ENCODE assay signal across 8 cellular contexts in the genomic region with DNA sequence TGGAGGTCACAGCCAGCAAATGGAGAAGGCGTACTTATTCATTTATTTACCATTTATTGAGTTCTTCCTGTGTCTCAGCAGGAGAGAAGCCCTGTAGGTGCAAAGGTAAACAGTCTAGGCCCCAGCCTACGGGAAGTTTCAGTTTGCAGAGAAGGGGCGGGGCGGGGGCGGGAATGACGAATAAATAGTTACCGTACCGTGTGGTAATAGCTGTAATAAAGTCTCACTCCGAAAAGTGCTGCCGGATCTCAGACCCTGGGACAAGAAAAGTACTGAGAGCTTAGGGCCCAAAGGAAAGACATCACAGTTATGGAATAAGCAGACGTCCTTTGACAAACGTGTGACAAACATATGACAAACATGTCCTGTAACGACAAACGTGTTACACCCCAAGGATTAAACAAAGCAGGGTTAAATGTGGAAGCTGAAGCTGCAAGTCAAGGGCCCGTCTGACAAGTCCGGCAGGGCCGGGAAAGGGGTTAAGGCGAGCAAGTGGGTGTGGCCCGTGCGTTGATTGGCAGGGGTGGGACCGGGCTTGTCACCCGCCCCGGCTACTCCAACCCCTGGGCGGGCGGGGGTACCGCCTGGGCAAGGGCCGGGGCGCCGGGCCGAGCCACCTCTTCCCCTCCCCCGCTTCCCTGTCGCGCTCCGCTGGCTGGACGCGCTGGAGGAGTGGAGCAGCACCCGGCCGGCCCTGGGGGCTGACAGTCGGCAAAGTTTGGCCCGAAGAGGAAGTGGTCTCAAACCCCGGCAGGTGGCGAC. TPM values are rescaled to one million over a fixed set of nuclear protein-coding genes. Genes with fewer than 3 reads are reported as not detected.
DNase-seq lines count a peak whose midpoint lies in the region; ATAC-seq and TF ChIP-seq lines count a peak whose summit lies in the region.

A gene with protein sequence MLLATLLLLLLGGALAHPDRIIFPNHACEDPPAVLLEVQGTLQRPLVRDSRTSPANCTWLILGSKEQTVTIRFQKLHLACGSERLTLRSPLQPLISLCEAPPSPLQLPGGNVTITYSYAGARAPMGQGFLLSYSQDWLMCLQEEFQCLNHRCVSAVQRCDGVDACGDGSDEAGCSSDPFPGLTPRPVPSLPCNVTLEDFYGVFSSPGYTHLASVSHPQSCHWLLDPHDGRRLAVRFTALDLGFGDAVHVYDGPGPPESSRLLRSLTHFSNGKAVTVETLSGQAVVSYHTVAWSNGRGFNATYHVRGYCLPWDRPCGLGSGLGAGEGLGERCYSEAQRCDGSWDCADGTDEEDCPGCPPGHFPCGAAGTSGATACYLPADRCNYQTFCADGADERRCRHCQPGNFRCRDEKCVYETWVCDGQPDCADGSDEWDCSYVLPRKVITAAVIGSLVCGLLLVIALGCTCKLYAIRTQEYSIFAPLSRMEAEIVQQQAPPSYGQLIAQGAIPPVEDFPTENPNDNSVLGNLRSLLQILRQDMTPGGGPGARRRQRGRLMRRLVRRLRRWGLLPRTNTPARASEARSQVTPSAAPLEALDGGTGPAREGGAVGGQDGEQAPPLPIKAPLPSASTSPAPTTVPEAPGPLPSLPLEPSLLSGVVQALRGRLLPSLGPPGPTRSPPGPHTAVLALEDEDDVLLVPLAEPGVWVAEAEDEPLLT (plus strand): TSS at position 541 of the 762 bp plus-strand sequence. CDS start 564 bp downstream, outside the sequence.

- dilution Hi-C loops in mammary epithelial cell (cut with HindIII; ENCODE audit: low sequenced_read_pairs): no loop called here

- in situ Hi-C loops in mammary epithelial cell (cut with MboI; ENCODE audit: low sequenced_read_pairs in 2 of 2): loop anchor here in 1 of 2 donors (25.0 kb wide), 2 partner anchors 209 to 309 kb away; no protein-coding TSS in a partner anchor

- CTCF ChIA-PET in mammary epithelial cell (lab: Charles Lee; ENCODE audit: low non-redundant PET): interaction anchor here (0.6 to 0.9 kb wide), 6 partner anchors 15 to 453 kb away, joined by 3 to 4 read pairs (median 4); no protein-coding TSS in a partner anchor

- H3K4me3 ChIP-seq in mammary epithelial cell (replicated peaks in 1 of 3; ENCODE audit: insufficient read depth in 1 of 3, low read depth in 2 of 3, low read length in 3 of 3): peak within 1 kb of the TSS; percentile 85 to 90 (median 87)

- BruUV-seq in mammary epithelial cell (replicated peaks; lab: Mats Ljungman, UMichigan): no TSS peak

- peaks cover 12% of the 10 kb centered on the region for H3K4me1 ChIP-seq in mammary epithelial cell (ENCODE audit: insufficient read depth, low read length)

- peak within 1 kb of the TSS; percentile 85 for H2AFZ ChIP-seq in mammary epithelial cell (ENCODE audit: low read depth, low read length)

- H3K27ac ChIP-seq in VCaP: peak within 1 kb of the TSS; percentile 95
- H3K27ac ChIP-seq in mammary epithelial cell (ENCODE audit: insufficient read depth, low read depth, low read length): peak within 1 kb of the TSS; percentile 85

- no peaks in the 10 kb centered on the region for H3K27me3 ChIP-seq in mammary epithelial cell (ENCODE audit: insufficient read depth, low read length)

- H3K79me2 ChIP-seq in mammary epithelial cell (ENCODE audit: insufficient read depth, low read length): peaks cover 33% of the 10 kb centered on the region

- ATAC-seq in GM18520 (IDR thresholded peaks at IDR 0.05; ENCODE audit: unreplicated experiment) (peak; percentile 72), HG03060 (IDR thresholded peaks at IDR 0.05; ENCODE audit: low read depth, unreplicated experiment) (peak; percentile 75)

- intact Hi-C loops in mammary epithelial cell (cut with micrococcal nuclease): loop anchor here (1.0 to 5.0 kb wide), 4 partner anchors 18 to 314 kb away; a partner anchor contains a TSS

- no peaks in the 10 kb centered on the region for H3K9me3 Mint-ChIP-seq in immature natural killer cell

- DNase-seq in A172 (ENCODE audit: low spot score) (peak; percentile 70), NCI-H2171 (lab: John Stamatoyannopoulos, UW) (peak; percentile 78), mammary epithelial cell (peak; percentile 89), immature natural killer cell (peak; percentile 80 to 81 (median 81)), smooth muscle cell of the brain vasculature (ENCODE audit: low read depth, low spot score) (peak; percentile 65)

- H4K20me1 ChIP-seq in mammary epithelial cell (ENCODE audit: insufficient read depth, low read length): no peaks in the 10 kb centered on the region

- H3K4me2 ChIP-seq in mammary epithelial cell (ENCODE audit: insufficient read depth, low read depth, low read length): peak within 1 kb of the TSS; percentile 93

- H3K9ac ChIP-seq in mammary epithelial cell (ENCODE audit: insufficient read depth, low read length): peak within 1 kb of the TSS; percentile 86

- H3K4me3 Mint-ChIP-seq in immature natural killer cell: peak within 1 kb of the TSS; percentile 91 to 99 (median 96)

- peaks cover 9% of the 10 kb centered on the region for H3K36me3 ChIP-seq in mammary epithelial cell (ENCODE audit: insufficient read depth, low read length)

- no peaks in the 10 kb centered on the region for H3K9me3 ChIP-seq in mammary epithelial cell (replicated peaks; ENCODE audit: insufficient read depth, low read length)

- H3K27me3 Mint-ChIP-seq in immature natural killer cell (ENCODE audit: low read depth in 3 of 3): peaks cover under 1 to 5% (median 2%) of the 10 kb centered on the region in 3 donors

- H3K36me3 Mint-ChIP-seq in immature natural killer cell: peaks cover 3 to 22% (median 13%) of the 10 kb centered on the region in 3 donors

- H3K27ac Mint-ChIP-seq in immature natural killer cell: peak within 1 kb of the TSS; percentile 95 to 100 (median 98)

- WGBS in mammary epithelial cell (ENCODE audit: low coverage, missing lambda C conversion rate): 2% methylated on average over 18 of the region's 42 CpGs

- peaks cover 36 to 40% of the 10 kb centered on the region in 2 donors for H3K4me1 Mint-ChIP-seq in immature natural killer cell

- TF ChIP-seq CTCF in VCaP (conservative IDR thresholded peaks at IDR 0.05) (no peak), mammary epithelial cell (conservative IDR thresholded peaks at IDR 0.05 in 1 of 2, IDR thresholded peaks at IDR 0.05 in 1 of 2; ENCODE audit: extremely low read depth in 1 of 2, insufficient read depth in 1 of 2, low read depth in 1 of 2, low read length in 2 of 2) (peak in 1 of 2 donors; percentile 6)

RNA-seq across cellular contexts. Expression of the gene that starts here (rescaled TPM):
- 28.7 and 38.7 TPM in 2 replicates for total RNA-seq in A172 (2014; rRNA removed; shearing (Covaris generic))
- total RNA-seq in mammary epithelial cell: 100 to 1,000 TPM; 122 to 134 TPM
- polyA plus RNA-seq in mammary epithelial cell: 110 TPM
- polyA minus RNA-seq in mammary epithelial cell: 360 TPM
- polyA plus RNA-seq in immature natural killer cell: 100 to 1,000 TPM in 2 of 3 donors, 10 to 100 TPM in 1; 74.6 to 146 (median 136) TPM

Comparison
In these comparisons a context has a peak if more than half of its experiments do, and no peak if none do; other contexts are left out.
1. Peak in every context shown above with its lines: DNase-seq, ATAC-seq, H3K4me3 ChIP-seq and H3K27ac ChIP-seq.